ENCODE assay signal across 26 cellular contexts in the genomic region with DNA sequence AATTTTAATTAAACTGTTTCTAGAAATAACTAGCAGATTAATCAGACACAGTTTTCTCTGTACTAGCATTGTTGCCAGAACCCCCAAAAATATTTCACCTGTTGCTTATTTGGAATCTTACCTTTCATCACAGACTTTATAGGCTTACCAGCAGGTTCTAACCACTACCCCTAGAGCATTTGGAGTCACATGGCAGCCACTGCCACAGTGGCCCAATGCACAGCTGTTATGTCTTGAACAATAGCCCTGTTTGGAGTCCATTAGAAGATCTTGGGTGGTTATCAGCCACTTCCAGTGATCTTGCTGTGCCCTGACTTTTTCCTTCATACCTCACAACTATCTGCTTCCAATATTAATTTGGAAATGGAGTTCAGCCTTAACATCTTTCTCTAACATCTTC.
"Had no signal": no experiment of that assay in that cellular context is flagged by ENCODE, and none has a peak within 500 bp of the region (broad histone marks: within the 10 kb centered on the region; RNA-seq: fewer than 3 reads in every experiment).

No MANE protein-coding gene starts in this region.

- H3K36me3 ChIP-seq: gastroesophageal sphincter, heart right ventricle, lower lobe of right lung, neutrophil, right lobe of liver, stomach, thyroid gland, vagina had no signal

- H3K27me3 ChIP-seq: dorsolateral prefrontal cortex, gastroesophageal sphincter, heart right ventricle, neutrophil, right lobe of liver, stomach, thyroid gland, vagina had no signal

- ATAC-seq: gastroesophageal sphincter, heart right ventricle, left ventricle myocardium superior, lower lobe of right lung, natural killer cell, right lobe of liver had no signal

- H3K4me1 ChIP-seq: lower lobe of right lung, right lobe of liver, thyroid gland, vagina had no signal

- DNase-seq: dorsolateral prefrontal cortex; effector CD4-positive, alpha-beta T cell; foreskin fibroblast; glutamatergic neuron; heart right ventricle; hypothalamus; immature natural killer cell; islet precursor cell; kidney glomerular epithelial cell; left ventricle myocardium superior; lower lobe of right lung; natural killer cell; right lobe of liver; small intestine; stimulated activated CD4-positive, alpha-beta T cell treated with anti-CD3 and anti-CD28 coated beads, Interleukin-15, amount 100 ng/mL, for 24 hours; stimulated activated CD4-positive, alpha-beta T cell treated with anti-CD3 and anti-CD28 coated beads, Interleukin-4, amount 100 ng/mL, for 1 hour; stimulated activated CD8-positive, alpha-beta memory T cell treated with anti-CD3 and anti-CD28 coated beads, Interleukin-4, amount 100 ng/mL, for 48 hours; stimulated activated naive CD4-positive, alpha-beta T cell treated with Interleukin-2 at 50 U/mL for 16 hours; stomach; thyroid gland; trophoblast cell had no signal

- H3K27ac ChIP-seq: dorsolateral prefrontal cortex, epithelial cell of prostate, gastroesophageal sphincter, heart right ventricle, lower lobe of right lung, neutrophil, parathyroid adenoma, right lobe of liver, stomach, thyroid gland, vagina had no signal

- H3K4me3 ChIP-seq: dorsolateral prefrontal cortex, gastroesophageal sphincter, heart right ventricle, lower lobe of right lung, right lobe of liver, stomach, thyroid gland, vagina had no signal

- H3K9me3 ChIP-seq: gastroesophageal sphincter, lower lobe of right lung, neutrophil, right lobe of liver, stomach, thyroid gland, vagina had no signal
